Comparison of ENCODE assay signal across 1 cellular context in genomic region chr12:57590892-57591566, GRCh38.
TF ChIP-seq lines count a peak whose summit lies in the region.

Gene PIP4K2C, plus strand, starts transcription at chr12:57591192. Its CDS starts 98 bp downstream, at chr12:57591290.

TF ChIP-seq in HepG2, 621 proteins besides CTCF, POLR2A, EP300 and RAD21 (continued from another document and continues in another):
- TF ChIP-seq AKNA (CRISPR knock-in tag; IDR thresholded peaks at IDR 0.05; ENCODE audit: borderline replicate concordance) (no peak), NPAS2 (CRISPR knock-in tag; IDR thresholded peaks at IDR 0.05; ENCODE audit: borderline replicate concordance) (no peak), TEAD2 (CRISPR knock-in tag; IDR thresholded peaks at IDR 0.05) (no peak), JDP2 (CRISPR knock-in tag; IDR thresholded peaks at IDR 0.05; ENCODE audit: borderline replicate concordance) (no peak), TRIM22 (IDR thresholded peaks at IDR 0.05) (no peak), ARNT2 (CRISPR knock-in tag; IDR thresholded peaks at IDR 0.05; ENCODE audit: low read depth) (0 out of 2 replicates have a peak, but pooled peaks have one; percentile 43), ZNF513 (CRISPR knock-in tag; conservative IDR thresholded peaks at IDR 0.05) (no peak), RFX3 (CRISPR knock-in tag; IDR thresholded peaks at IDR 0.05) (no peak), ZBTB34 (CRISPR knock-in tag; IDR thresholded peaks at IDR 0.05) (no peak), MLLT10 (CRISPR knock-in tag; IDR thresholded peaks at IDR 0.05) (no peak), MTF1 (CRISPR knock-in tag; IDR thresholded peaks at IDR 0.05) (no peak), ZNF225 (CRISPR knock-in tag; IDR thresholded peaks at IDR 0.05) (peak; percentile 71), PRPF4 (IDR thresholded peaks at IDR 0.05; ENCODE audit: low read depth, low read length, poor library complexity, severe bottlenecking) (no peak), HES4 (CRISPR knock-in tag; IDR thresholded peaks at IDR 0.05; ENCODE audit: borderline replicate concordance) (no peak; the same call in 1 of the 2 replicates), DR1 (CRISPR knock-in tag; IDR thresholded peaks at IDR 0.05) (peak; percentile 22; the same call in 1 of the 2 replicates), SKI (IDR thresholded peaks at IDR 0.05; ENCODE audit: partially characterized antibody) (peak; percentile 9), SP140L (CRISPR knock-in tag; IDR thresholded peaks at IDR 0.05; ENCODE audit: borderline replicate concordance) (no peak), ZNF33B (CRISPR knock-in tag; IDR thresholded peaks at IDR 0.05) (0 out of 2 replicates have a peak, but pooled peaks have one; percentile 13), ZNF784 (CRISPR knock-in tag; IDR thresholded peaks at IDR 0.05; ENCODE audit: borderline replicate concordance) (0 out of 2 replicates have a peak, but pooled peaks have one; percentile 48), IRF1 (CRISPR knock-in tag; IDR thresholded peaks at IDR 0.05; ENCODE audit: low read depth) (no peak), ZNF34 (CRISPR knock-in tag; IDR thresholded peaks at IDR 0.05; ENCODE audit: borderline replicate concordance) (no peak), ZKSCAN1 (IDR thresholded peaks at IDR 0.05; ENCODE audit: low read length) (no peak), HIC2 (CRISPR knock-in tag; IDR thresholded peaks at IDR 0.05; ENCODE audit: low read depth) (no peak), SOX13 (IDR thresholded peaks at IDR 0.05) (no peak), SOX13 (CRISPR knock-in tag; conservative IDR thresholded peaks at IDR 0.05 in 1 of 2, IDR thresholded peaks at IDR 0.05 in 1 of 2) (no peak), ZNF749 (CRISPR knock-in tag; IDR thresholded peaks at IDR 0.05; ENCODE audit: borderline replicate concordance) (no peak), ZNF598 (CRISPR knock-in tag; IDR thresholded peaks at IDR 0.05; ENCODE audit: borderline replicate concordance) (no peak; the same call in 1 of the 2 replicates), BORCS8-MEF2B (CRISPR knock-in tag; IDR thresholded peaks at IDR 0.05) (no peak), ZNF570 (CRISPR knock-in tag; IDR thresholded peaks at IDR 0.05; ENCODE audit: borderline replicate concordance) (no peak), SP4 (CRISPR knock-in tag; IDR thresholded peaks at IDR 0.05) (peak; percentile 86), PREB (CRISPR knock-in tag; IDR thresholded peaks at IDR 0.05) (no peak), MIER2 (CRISPR knock-in tag; IDR thresholded peaks at IDR 0.05) (no peak), TIGD3 (CRISPR knock-in tag; IDR thresholded peaks at IDR 0.05; ENCODE audit: borderline replicate concordance) (no peak), ZNF687 (CRISPR knock-in tag; IDR thresholded peaks at IDR 0.05) (peak; percentile 93), ATF2 (CRISPR knock-in tag; IDR thresholded peaks at IDR 0.05) (no peak; the same call in 1 of the 2 replicates), NFE2L2 (IDR thresholded peaks at IDR 0.05; ENCODE audit: low read length) (no peak), KDM6A (CRISPR knock-in tag; IDR thresholded peaks at IDR 0.05; ENCODE audit: low read depth) (no peak), HMGA1 (CRISPR knock-in tag; conservative IDR thresholded peaks at IDR 0.05) (no peak), DMAP1 (CRISPR knock-in tag; IDR thresholded peaks at IDR 0.05) (no peak)
